9 cellular contexts compared by ENCODE assay signal in the genomic region with DNA sequence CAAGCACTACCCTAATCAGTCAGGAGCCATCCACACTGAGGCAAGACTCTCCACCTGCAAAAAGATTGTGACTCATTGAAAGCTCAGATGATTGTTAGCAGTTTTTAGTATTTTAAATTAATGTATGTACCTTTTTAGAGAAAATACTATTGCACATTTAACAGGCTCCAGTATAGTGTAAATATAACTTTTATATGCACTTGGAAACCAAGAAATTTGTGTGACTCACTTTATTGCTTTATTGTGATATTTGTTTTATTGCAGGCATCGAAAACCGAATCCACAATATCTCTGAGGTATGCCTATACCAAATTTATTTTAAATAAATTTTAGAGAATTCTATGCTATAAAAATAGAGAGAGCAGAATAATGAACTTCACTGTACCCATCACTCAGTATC.
"Had no signal": no experiment of that assay in that cellular context is flagged by ENCODE, and none has a peak within 500 bp of the region (broad histone marks: within the 10 kb centered on the region; RNA-seq: fewer than 3 reads in every experiment).

No MANE protein-coding gene starts in this region.

- H3K4me3 ChIP-seq: GM23248, GM23338, HAP-1 had no signal

- H3K36me3 ChIP-seq: HAP-1 had no signal

- H3K27ac Mint-ChIP-seq: GM23338, H9, HFFc6 had no signal

- DNase-seq: GM23248, GOT3, H7, H9, HCEC 1CT, HFFc6 had no signal

- ATAC-seq: GM23338, HCT116 had no signal

- H3K4me3 Mint-ChIP-seq: GM23338, H9, HFFc6 had no signal

- H3K4me1 ChIP-seq: HAP-1 had no signal

- H3K9me3 ChIP-seq: HAP-1 had no signal

- H3K9me3 Mint-ChIP-seq: HFFc6 had no signal
